Comparison of ENCODE assay signal across 8 cellular contexts in the genomic region with DNA sequence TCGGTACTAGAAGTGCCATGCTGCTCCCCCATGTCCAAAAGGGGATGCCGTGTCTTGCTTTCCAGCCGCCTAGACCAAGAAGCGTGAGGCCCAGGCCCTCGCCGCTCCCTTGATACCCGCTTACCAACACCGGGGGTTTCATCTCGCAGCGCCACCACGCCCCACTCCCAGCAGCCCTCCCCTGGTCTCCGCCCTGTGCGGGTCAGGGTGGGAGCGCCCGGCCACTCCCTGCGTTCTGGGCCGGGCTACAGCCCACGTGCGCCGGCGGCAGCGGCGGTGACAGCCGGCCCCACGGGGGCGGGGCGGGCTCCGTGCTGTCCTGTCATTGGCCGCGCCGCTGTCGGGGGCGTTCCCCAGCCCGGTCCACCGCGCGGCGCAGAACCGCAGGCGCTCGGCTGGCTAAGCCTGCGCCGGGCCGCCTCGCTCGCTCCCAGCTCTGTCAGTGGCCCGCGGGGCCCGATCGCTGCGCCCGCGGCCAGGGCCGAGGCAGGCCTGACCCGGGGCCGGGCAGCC. TPM values are rescaled to one million over a fixed set of nuclear protein-coding genes. Genes with fewer than 3 reads are reported as not detected.
DNase-seq lines count a peak whose midpoint lies in the region; ATAC-seq and TF ChIP-seq lines count a peak whose summit lies in the region.

A gene with protein sequence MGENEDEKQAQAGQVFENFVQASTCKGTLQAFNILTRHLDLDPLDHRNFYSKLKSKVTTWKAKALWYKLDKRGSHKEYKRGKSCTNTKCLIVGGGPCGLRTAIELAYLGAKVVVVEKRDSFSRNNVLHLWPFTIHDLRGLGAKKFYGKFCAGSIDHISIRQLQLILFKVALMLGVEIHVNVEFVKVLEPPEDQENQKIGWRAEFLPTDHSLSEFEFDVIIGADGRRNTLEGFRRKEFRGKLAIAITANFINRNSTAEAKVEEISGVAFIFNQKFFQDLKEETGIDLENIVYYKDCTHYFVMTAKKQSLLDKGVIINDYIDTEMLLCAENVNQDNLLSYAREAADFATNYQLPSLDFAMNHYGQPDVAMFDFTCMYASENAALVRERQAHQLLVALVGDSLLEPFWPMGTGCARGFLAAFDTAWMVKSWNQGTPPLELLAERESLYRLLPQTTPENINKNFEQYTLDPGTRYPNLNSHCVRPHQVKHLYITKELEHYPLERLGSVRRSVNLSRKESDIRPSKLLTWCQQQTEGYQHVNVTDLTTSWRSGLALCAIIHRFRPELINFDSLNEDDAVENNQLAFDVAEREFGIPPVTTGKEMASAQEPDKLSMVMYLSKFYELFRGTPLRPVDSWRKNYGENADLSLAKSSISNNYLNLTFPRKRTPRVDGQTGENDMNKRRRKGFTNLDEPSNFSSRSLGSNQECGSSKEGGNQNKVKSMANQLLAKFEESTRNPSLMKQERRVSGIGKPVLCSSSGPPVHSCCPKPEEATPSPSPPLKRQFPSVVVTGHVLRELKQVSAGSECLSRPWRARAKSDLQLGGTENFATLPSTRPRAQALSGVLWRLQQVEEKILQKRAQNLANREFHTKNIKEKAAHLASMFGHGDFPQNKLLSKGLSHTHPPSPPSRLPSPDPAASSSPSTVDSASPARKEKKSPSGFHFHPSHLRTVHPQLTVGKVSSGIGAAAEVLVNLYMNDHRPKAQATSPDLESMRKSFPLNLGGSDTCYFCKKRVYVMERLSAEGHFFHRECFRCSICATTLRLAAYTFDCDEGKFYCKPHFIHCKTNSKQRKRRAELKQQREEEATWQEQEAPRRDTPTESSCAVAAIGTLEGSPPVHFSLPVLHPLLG (plus strand): TSS at position 390 of the 513 bp plus-strand sequence. CDS start 51,566 bp downstream, outside the sequence.

- in situ Hi-C loops in GM23248 (cut with MboI), result no loop called here

- H3K27ac ChIP-seq in GM23248, result peak within 1 kb of the TSS; percentile 45
- H3K27ac ChIP-seq in RWPE2 (ENCODE audit: poor library complexity, severe bottlenecking), result peak within 1 kb of the TSS; percentile 90

- H3K27me3 Mint-ChIP-seq in natural killer cell treated with Interleukin-12 subunit alpha and Interleukin-12 subunit beta and Interleukin-15 and Interleukin-18, amount 100 ng/mL, for 72 hours, result no peaks in the 10 kb centered on the region

- H4K20me1 ChIP-seq in GM23248 (ENCODE audit: insufficient read depth), result no peaks in the 10 kb centered on the region

- DNase-seq in DMS53 treated with DMSO at 0.1 percent for 48 hours (lab: John Stamatoyannopoulos, UW; ENCODE audit: unreplicated experiment) (peak; percentile 76), GM23248 (peak; percentile 97), Kasumi-1 (lab: John Stamatoyannopoulos, UW) (peak; percentile 70 to 80), RWPE2 (ENCODE audit: low spot score) (peak; percentile 90), fibroblast of peridontal ligament (ENCODE audit: extremely low read depth) (peak; percentile 73)
- DNase-seq in activated T-helper 9 cell treated with anti-CD3 and anti-CD28 coated beads, Interleukin-2, amount 50 U/mL, for 16 hours (ENCODE audit: low read depth), result peak; percentile 78
- DNase-seq in natural killer cell treated with Interleukin-12 subunit alpha and Interleukin-12 subunit beta and Interleukin-15 and Interleukin-18, amount 100 ng/mL, for 72 hours (ENCODE audit: low spot score), result peak; percentile 92
- DNase-seq in stimulated activated naive CD4-positive, alpha-beta T cell treated with Interleukin-2 at 50 U/mL for 16 hours (lab: John Stamatoyannopoulos, UW), result peak; percentile 84

- H3K4me1 Mint-ChIP-seq in natural killer cell treated with Interleukin-12 subunit alpha and Interleukin-12 subunit beta and Interleukin-15 and Interleukin-18, amount 100 ng/mL, for 72 hours (ENCODE audit: low read depth in 2 of 2), result peaks cover 22 to 26% of the 10 kb centered on the region in 2 donors

- no peak for TF ChIP-seq CTCF in RWPE2 (IDR thresholded peaks at IDR 0.05; ENCODE audit: poor library complexity, severe bottlenecking)

- peak within 1 kb of the TSS; percentile 89 for H3K9ac ChIP-seq in GM23248

- 4 to 5% methylated on average over 21 to 27 of the region's 56 CpGs for WGBS in GM23248 (ENCODE audit: low coverage in 1 of 2, low lambda C conversion rate in 2 of 2, missing lambda C conversion rate in 2 of 2), 2 experiments

- ATAC-seq in RWPE2 (ENCODE audit: low read depth), result peak; percentile 94
- ATAC-seq in natural killer cell treated with Interleukin-12 subunit alpha and Interleukin-12 subunit beta and Interleukin-15 and Interleukin-18, amount 100 ng/mL, for 72 hours, result peak; percentile 98 to 99

- H3K4me3 ChIP-seq in GM23248, result peak within 1 kb of the TSS; percentile 91
- H3K4me3 ChIP-seq in RWPE2 (ENCODE audit: severe bottlenecking), result peak within 1 kb of the TSS; percentile 78

- H3K9me3 ChIP-seq in GM23248 (ENCODE audit: low read depth) (no peaks in the 10 kb centered on the region), RWPE2 (ENCODE audit: severe bottlenecking) (no peaks in the 10 kb centered on the region)

- peaks cover 47% of the 10 kb centered on the region for H3K79me2 ChIP-seq in GM23248 (ENCODE audit: insufficient read depth)

- H3F3A ChIP-seq in GM23248 (ENCODE audit: insufficient read depth), result no peaks in the 10 kb centered on the region

- peak within 1 kb of the TSS in 1 of 2 donors; percentile 49 for H3K27ac Mint-ChIP-seq in natural killer cell treated with Interleukin-12 subunit alpha and Interleukin-12 subunit beta and Interleukin-15 and Interleukin-18, amount 100 ng/mL, for 72 hours

- H3K27me3 ChIP-seq in GM23248 (replicated peaks; ENCODE audit: insufficient read depth) (no peaks in the 10 kb centered on the region), RWPE2 (ENCODE audit: insufficient read depth, poor library complexity, severe bottlenecking) (no peaks in the 10 kb centered on the region)

- peaks cover 24% of the 10 kb centered on the region for H3K4me1 ChIP-seq in GM23248 (ENCODE audit: insufficient read depth)
- H3K4me1 ChIP-seq in RWPE2 (ENCODE audit: insufficient read depth, poor library complexity, severe bottlenecking), result peaks cover 27% of the 10 kb centered on the region

- H3K4me3 Mint-ChIP-seq in natural killer cell treated with Interleukin-12 subunit alpha and Interleukin-12 subunit beta and Interleukin-15 and Interleukin-18, amount 100 ng/mL, for 72 hours, result peak within 1 kb of the TSS; percentile 82

- no peaks in the 10 kb centered on the region for H3K9me2 ChIP-seq in GM23248 (ENCODE audit: insufficient read depth)

- peak within 1 kb of the TSS; percentile 81 for H2AFZ ChIP-seq in GM23248

- H3K9me3 Mint-ChIP-seq in natural killer cell treated with Interleukin-12 subunit alpha and Interleukin-12 subunit beta and Interleukin-15 and Interleukin-18, amount 100 ng/mL, for 72 hours, result no peaks in the 10 kb centered on the region

- H3K4me2 ChIP-seq in GM23248 (ENCODE audit: unreplicated experiment), result peak within 1 kb of the TSS; percentile 91

- H3K36me3 Mint-ChIP-seq in natural killer cell treated with Interleukin-12 subunit alpha and Interleukin-12 subunit beta and Interleukin-15 and Interleukin-18, amount 100 ng/mL, for 72 hours, result no peaks in the 10 kb centered on the region

- H3K36me3 ChIP-seq in GM23248 (ENCODE audit: low read depth) (0 out of 2 replicates have a peak, but pooled peaks cover 7% of the 10 kb centered on the region), RWPE2 (ENCODE audit: low read depth) (peaks cover 40% of the 10 kb centered on the region)

RNA-seq across cellular contexts. Expression of the gene that starts here (rescaled TPM):
- 158 and 182 TPM in 2 replicates for total RNA-seq in GM23248 (2014; rRNA removed; shearing (Covaris generic))
- 81.6 and 83.3 TPM in 2 replicates for polyA plus RNA-seq in GM23248 (2016; fragmentation: Nextera tagmentation; extraction: Ambion mirVana)
- 10 to 100 TPM; 19.9 to 39.6 TPM for total RNA-seq in natural killer cell treated with Interleukin-12 subunit alpha and Interleukin-12 subunit beta and Interleukin-15 and Interleukin-18, amount 100 ng/mL, for 72 hours

Comparison
In these comparisons a context has a peak if more than half of its experiments do, and no peak if none do; other contexts are left out.
1. Peak in every context shown above with its lines: DNase-seq, ATAC-seq, H3K4me3 ChIP-seq and H3K27ac ChIP-seq.